ENCODE assay signal across 1 cellular context in genomic region chr22:21020802-21021429, GRCh38.
A peak's percentile ranks its signal among the peaks of the same experiment; 100 is the strongest.
TF ChIP-seq lines count a peak whose summit lies in the region.

No MANE protein-coding gene starts in this region.

TF ChIP-seq in K562, 482 proteins besides CTCF, POLR2A, EP300 and RAD21 (continued from another document and continues in another):
- TF ChIP-seq MGA (IDR thresholded peaks at IDR 0.05): no peak
- TF ChIP-seq PATZ1 (CRISPR knock-in tag; IDR thresholded peaks at IDR 0.05; ENCODE audit: borderline replicate concordance): no peak
- no peak for TF ChIP-seq SUPT5H (IDR thresholded peaks at IDR 0.05)
- no peak for TF ChIP-seq RBBP5 (IDR thresholded peaks at IDR 0.05; ENCODE audit: borderline replicate concordance, insufficient read depth, low read length, poor library complexity, severe bottlenecking)
- TF ChIP-seq ARID3B (CRISPR knock-in tag; IDR thresholded peaks at IDR 0.05; ENCODE audit: borderline replicate concordance): peak; percentile 26; the same call in 1 of the 2 replicates
- TF ChIP-seq ZBED1 (IDR thresholded peaks at IDR 0.05): no peak
- TF ChIP-seq ZNF347 (CRISPR knock-in tag; IDR thresholded peaks at IDR 0.05; ENCODE audit: low read depth): no peak
- no peak for TF ChIP-seq ZNF584 (CRISPR knock-in tag; IDR thresholded peaks at IDR 0.05; ENCODE audit: low read depth)
- TF ChIP-seq ZBTB12 (CRISPR knock-in tag; IDR thresholded peaks at IDR 0.05): peak; percentile 19; the same call in 1 of the 2 replicates
- no peak for TF ChIP-seq NONO (IDR thresholded peaks at IDR 0.05; ENCODE audit: low read depth in 2 of 2, low read length in 1 of 2)
- TF ChIP-seq CCAR2 (IDR thresholded peaks at IDR 0.05; ENCODE audit: low read depth, low read length): no peak
- no peak for TF ChIP-seq SNIP1 (IDR thresholded peaks at IDR 0.05; ENCODE audit: low read depth)
- TF ChIP-seq GTF2F1 (IDR thresholded peaks at IDR 0.05; ENCODE audit: low read depth, low read length): no peak
- TF ChIP-seq HNRNPUL1 (IDR thresholded peaks at IDR 0.05; ENCODE audit: low read length): no peak
- no peak for TF ChIP-seq TAF1 (IDR thresholded peaks at IDR 0.05; ENCODE audit: control insufficient read depth, extremely low read depth, insufficient read depth, low read length, severe bottlenecking)
- TF ChIP-seq MYBL2 (IDR thresholded peaks at IDR 0.05; ENCODE audit: low read depth): no peak
- TF ChIP-seq MYBL2 (CRISPR knock-in tag; IDR thresholded peaks at IDR 0.05; ENCODE audit: borderline replicate concordance): no peak
- TF ChIP-seq CREB1 (IDR thresholded peaks at IDR 0.05): no peak
- no peak for TF ChIP-seq CREB1 (CRISPR knock-in tag; IDR thresholded peaks at IDR 0.05)
- no peak for TF ChIP-seq SMAD2 (IDR thresholded peaks at IDR 0.05; ENCODE audit: low read depth, low read length)
- TF ChIP-seq ZNF695 (CRISPR knock-in tag; IDR thresholded peaks at IDR 0.05): no peak
- TF ChIP-seq RHOXF2B (CRISPR knock-in tag; conservative IDR thresholded peaks at IDR 0.05): no peak
- no peak for TF ChIP-seq MLLT1 (IDR thresholded peaks at IDR 0.05)
- TF ChIP-seq CBFA2T2 (conservative IDR thresholded peaks at IDR 0.05): no peak
- peak; percentile 93 for TF ChIP-seq OTX1 (CRISPR knock-in tag; IDR thresholded peaks at IDR 0.05)
- TF ChIP-seq GATA2 (CRISPR knock-in tag; IDR thresholded peaks at IDR 0.05): no peak
- TF ChIP-seq FOXA1 (IDR thresholded peaks at IDR 0.05; ENCODE audit: borderline replicate concordance): no peak
- TF ChIP-seq FOXA3 (CRISPR knock-in tag; conservative IDR thresholded peaks at IDR 0.05 in 1 of 2, IDR thresholded peaks at IDR 0.05 in 1 of 2): no peak
- no peak for TF ChIP-seq ZNF644 (tag; IDR thresholded peaks at IDR 0.05; ENCODE audit: low read depth)
- no peak for TF ChIP-seq MEIS2 (IDR thresholded peaks at IDR 0.05; ENCODE audit: partially characterized antibody)
- no peak for TF ChIP-seq KAT8 (IDR thresholded peaks at IDR 0.05; ENCODE audit: low read depth)
- no peak for TF ChIP-seq CTCFL (IDR thresholded peaks at IDR 0.05; ENCODE audit: borderline replicate concordance, insufficient read depth, low read depth, low read length, poor library complexity, severe bottlenecking)
- no peak for TF ChIP-seq CREB3 (tag; conservative IDR thresholded peaks at IDR 0.05; ENCODE audit: low read depth)
- no peak for TF ChIP-seq ASH1L (IDR thresholded peaks at IDR 0.05; ENCODE audit: borderline replicate concordance, low read depth, partially characterized antibody)
- 0 out of 4 replicates have a peak, but pooled peaks of 1 of the 2 experiments have one; percentile 43 for TF ChIP-seq SRF (CRISPR knock-in tag; IDR thresholded peaks at IDR 0.05)
- TF ChIP-seq SMARCA4 (IDR thresholded peaks at IDR 0.05): no peak
- no peak for TF ChIP-seq HLTF (IDR thresholded peaks at IDR 0.05)
- TF ChIP-seq MBD2 (IDR thresholded peaks at IDR 0.05; ENCODE audit: borderline replicate concordance, low read depth): no peak
- no peak for TF ChIP-seq CTBP1 (IDR thresholded peaks at IDR 0.05; ENCODE audit: borderline replicate concordance)
- TF ChIP-seq RBM25 (IDR thresholded peaks at IDR 0.05; ENCODE audit: low read depth, low read length, severe bottlenecking): no peak
- TF ChIP-seq ZBTB34 (CRISPR knock-in tag; IDR thresholded peaks at IDR 0.05): no peak
